1 cellular context compared by ENCODE assay signal in the genomic region with DNA sequence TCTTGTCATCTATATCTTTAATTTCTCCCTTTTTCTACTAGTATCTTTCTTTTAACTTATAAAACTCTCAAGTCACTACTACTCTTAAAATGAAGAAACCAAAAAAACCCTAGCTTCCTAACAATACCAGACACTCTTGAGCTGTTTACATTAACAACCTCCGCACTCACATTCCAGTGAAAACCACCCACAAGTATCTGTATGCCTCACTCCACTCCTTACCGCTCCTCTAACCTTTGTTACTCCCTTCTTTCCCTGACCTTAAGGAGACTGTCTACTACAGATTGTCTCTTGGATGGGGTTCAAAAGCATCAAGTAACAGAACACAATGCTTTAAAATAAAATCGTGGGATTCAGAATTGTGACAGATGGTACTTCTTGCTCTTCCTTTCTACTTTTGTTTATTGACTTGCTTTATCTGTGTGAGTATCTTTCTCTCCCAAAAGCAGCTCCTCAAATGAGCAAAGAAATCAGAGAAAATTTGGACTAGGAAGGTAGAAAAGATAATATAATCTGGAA.
TF ChIP-seq lines count a peak whose summit lies in the region.

No MANE protein-coding gene starts in this region.

TF ChIP-seq in SK-N-SH, 30 proteins besides CTCF, POLR2A, EP300 and RAD21 (continued from another document):
- TF ChIP-seq, protein P1, sequence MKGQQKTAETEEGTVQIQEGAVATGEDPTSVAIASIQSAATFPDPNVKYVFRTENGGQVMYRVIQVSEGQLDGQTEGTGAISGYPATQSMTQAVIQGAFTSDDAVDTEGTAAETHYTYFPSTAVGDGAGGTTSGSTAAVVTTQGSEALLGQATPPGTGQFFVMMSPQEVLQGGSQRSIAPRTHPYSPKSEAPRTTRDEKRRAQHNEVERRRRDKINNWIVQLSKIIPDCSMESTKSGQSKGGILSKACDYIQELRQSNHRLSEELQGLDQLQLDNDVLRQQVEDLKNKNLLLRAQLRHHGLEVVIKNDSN (IDR thresholded peaks at IDR 0.05; ENCODE audit: borderline replicate concordance, low read depth): no peak
- TF ChIP-seq CHD2 (IDR thresholded peaks at IDR 0.05; ENCODE audit: low read length, partially characterized antibody): no peak
- no peak for TF ChIP-seq JUND (IDR thresholded peaks at IDR 0.05)
- no peak for TF ChIP-seq RXRA (IDR thresholded peaks at IDR 0.05; ENCODE audit: borderline replicate concordance, low read depth)
